In genomic region chr7:39987641-39988347, GRCh38 we compare ENCODE assay signal across 17 cellular contexts. TPM values are rescaled to one million over a fixed set of nuclear protein-coding genes. Genes with fewer than 3 reads are reported as not detected.
A peak's percentile ranks its signal among the peaks of the same experiment; 100 is the strongest.
DNase-seq lines count a peak whose midpoint lies in the region; TF ChIP-seq lines count a peak whose summit lies in the region.
"Had no signal": no experiment of that assay in that cellular context is flagged by ENCODE, and none has a peak within 500 bp of the region (broad histone marks: within the 10 kb centered on the region; RNA-seq: fewer than 3 reads in every experiment).

No MANE protein-coding gene starts in this region.

- H3K4me3 ChIP-seq in parathyroid adenoma (ENCODE audit: low read depth, low read length) (no peak overlapping the region), adrenal gland (no peak overlapping the region)
- H3K4me3 ChIP-seq: body of pancreas, heart left ventricle, MG63, thoracic aorta had no signal

- WGBS in adrenal gland, 4 donors: 85 to 93% (median 90%) methylated on average over 9 of the region's 9 CpGs

- H3K36me3 ChIP-seq in parathyroid adenoma (ENCODE audit: control insufficient read depth, insufficient read depth, low read length) (no peaks in the 10 kb centered on the region), adrenal gland (replicated peaks in 1 of 2) (no peaks in the 10 kb centered on the region)

- H3K4me3 Mint-ChIP-seq in activated CD4-positive, alpha-beta T cell treated with anti-CD3 and anti-CD28 coated beads, Interleukin-2, amount 10 ng/mL, durations not matched to agents 7 days and 5 days: no peak overlapping the region
- H3K4me3 Mint-ChIP-seq: HFFc6, neural crest cell had no signal

- no peaks in the 10 kb centered on the region for H3K27me3 Mint-ChIP-seq in activated CD4-positive, alpha-beta T cell treated with anti-CD3 and anti-CD28 coated beads, Interleukin-2, amount 10 ng/mL, durations not matched to agents 7 days and 5 days

- POLR2A ChIA-PET in activated CD4-positive, alpha-beta T cell treated with anti-CD3 and anti-CD28 coated beads, Interleukin-2, amount 10 ng/mL, durations not matched to agents 7 days and 5 days (lab: Charles Lee): interaction anchor here (0.6 kb wide), 1 partner anchor 34 kb away, joined by 3 read pairs; no protein-coding TSS in a partner anchor

- intact Hi-C loops in adrenal gland (cut with DNase I): no loop called here

- H3K27me3 ChIP-seq in parathyroid adenoma (ENCODE audit: control insufficient read depth, insufficient read depth, low read length): no peaks in the 10 kb centered on the region
- no peaks in the 10 kb centered on the region for H3K27me3 ChIP-seq in adrenal gland
- H3K27me3 ChIP-seq: body of pancreas, heart left ventricle, MG63 had no signal

- peak; percentile 40 for DNase-seq in activated CD4-positive, alpha-beta T cell treated with anti-CD3 and anti-CD28 coated beads, Interleukin-2, amount 10 ng/mL, durations not matched to agents 7 days and 5 days
- DNase-seq in activated CD4-positive, alpha-beta T cell treated with anti-CD3 and anti-CD28 coated beads, Interleukin-2, amount 50 U/mL, for 4 hours: no peak
- DNase-seq in SK-N-DZ (ENCODE audit: low spot score) (peak; percentile 18), cerebellar cortex (ENCODE audit: low spot score) (peak; percentile 65), iPS-NIHi11 (ENCODE audit: low spot score) (no peak), NCI-H226 (no peak), adrenal gland (no peak)
- DNase-seq: 8988T, body of pancreas, heart left ventricle, HFFc6, left cardiac atrium, MG63, SHP77 had no signal

- H3K27ac Mint-ChIP-seq in activated CD4-positive, alpha-beta T cell treated with anti-CD3 and anti-CD28 coated beads, Interleukin-2, amount 10 ng/mL, durations not matched to agents 7 days and 5 days: peak overlapping the region; percentile 63
- H3K27ac Mint-ChIP-seq: HFFc6 had no signal

- H2AFZ ChIP-seq in parathyroid adenoma: no peak overlapping the region

- peak overlapping the region; percentile 1 for H3K4me2 ChIP-seq in parathyroid adenoma (ENCODE audit: low read length)

- no peak overlapping the region for H3K9ac ChIP-seq in parathyroid adenoma

- no peaks in the 10 kb centered on the region for H3K9me3 Mint-ChIP-seq in activated CD4-positive, alpha-beta T cell treated with anti-CD3 and anti-CD28 coated beads, Interleukin-2, amount 10 ng/mL, durations not matched to agents 7 days and 5 days
- H3K9me3 Mint-ChIP-seq: HFFc6, neural crest cell had no signal

- H3K27ac ChIP-seq in parathyroid adenoma (peak overlapping the region; percentile 42), adrenal gland (no peak overlapping the region)
- H3K27ac ChIP-seq: heart left ventricle, thoracic aorta had no signal

- H3K4me1 ChIP-seq in parathyroid adenoma (peaks cover 19% of the 10 kb centered on the region), adrenal gland (replicated peaks in 1 of 2) (peaks cover 7 to 20% of the 10 kb centered on the region in 2 donors)

- TF ChIP-seq POLR2A in adrenal gland (IDR thresholded peaks at IDR 0.05): no peak

- TF ChIP-seq CTCF in parathyroid adenoma (IDR thresholded peaks at IDR 0.05) (no peak), adrenal gland (IDR thresholded peaks at IDR 0.05) (no peak)

- H3K79me2 ChIP-seq in parathyroid adenoma: peaks cover 12% of the 10 kb centered on the region

- peaks cover 42% of the 10 kb centered on the region for H3K4me1 Mint-ChIP-seq in activated CD4-positive, alpha-beta T cell treated with anti-CD3 and anti-CD28 coated beads, Interleukin-2, amount 10 ng/mL, durations not matched to agents 7 days and 5 days

- no peaks in the 10 kb centered on the region for H3K9me3 ChIP-seq in parathyroid adenoma (ENCODE audit: control insufficient read depth, low read length)
- no peaks in the 10 kb centered on the region for H3K9me3 ChIP-seq in adrenal gland (replicated peaks in 1 of 3)
- H3K9me3 ChIP-seq: body of pancreas, heart left ventricle, MG63, thoracic aorta had no signal

- CTCF ChIA-PET in activated CD4-positive, alpha-beta T cell treated with anti-CD3 and anti-CD28 coated beads, Interleukin-2, amount 10 ng/mL, durations not matched to agents 7 days and 5 days (lab: Charles Lee): interaction anchor here (1.3 kb wide), 1 partner anchor 12 kb away, joined by 3 read pairs; no protein-coding TSS in a partner anchor

- H3K36me3 Mint-ChIP-seq in activated CD4-positive, alpha-beta T cell treated with anti-CD3 and anti-CD28 coated beads, Interleukin-2, amount 10 ng/mL, durations not matched to agents 7 days and 5 days (ENCODE audit: low read depth): peaks cover 12% of the 10 kb centered on the region

RNA-seq across cellular contexts. Expression of gene CDK13, which starts 37.7 kb away (rescaled TPM):
- total RNA-seq in activated CD4-positive, alpha-beta T cell treated with anti-CD3 and anti-CD28 coated beads, Interleukin-2, amount 10 ng/mL, durations not matched to agents 7 days and 5 days: 10 to 100 TPM; 49.0 to 68.6 TPM
- polyA plus RNA-seq in SK-N-DZ (2014; cell fraction: cytosol; rRNA removed): 17.7 and 22.0 TPM in 2 replicates
- polyA plus RNA-seq in SK-N-DZ (2014; cell fraction: nucleus; rRNA removed): 30.1 and 33.8 TPM in 2 replicates
- total RNA-seq in adrenal gland: 10 to 100 TPM; 33.8 to 77.7 (median 40.2) TPM
- polyA plus RNA-seq in adrenal gland: 10 to 100 TPM; 21.2 to 47.7 (median 29.8) TPM

Comparison
In these comparisons a context has a peak if more than half of its experiments do, and no peak if none do; other contexts are left out.
1. DNase-seq: peak in activated CD4-positive, alpha-beta T cell treated with anti-CD3 and anti-CD28 coated beads, Interleukin-2, amount 10 ng/mL, durations not matched to agents 7 days and 5 days (single experiment), SK-N-DZ (single experiment) and cerebellar cortex (single experiment); none in activated CD4-positive, alpha-beta T cell treated with anti-CD3 and anti-CD28 coated beads, Interleukin-2, amount 50 U/mL, for 4 hours (0 of 2), iPS-NIHi11 (single experiment), NCI-H226 (single experiment) and adrenal gland (0 of 7).